Comparison of ENCODE assay signal across 19 cellular contexts in the genomic region with DNA sequence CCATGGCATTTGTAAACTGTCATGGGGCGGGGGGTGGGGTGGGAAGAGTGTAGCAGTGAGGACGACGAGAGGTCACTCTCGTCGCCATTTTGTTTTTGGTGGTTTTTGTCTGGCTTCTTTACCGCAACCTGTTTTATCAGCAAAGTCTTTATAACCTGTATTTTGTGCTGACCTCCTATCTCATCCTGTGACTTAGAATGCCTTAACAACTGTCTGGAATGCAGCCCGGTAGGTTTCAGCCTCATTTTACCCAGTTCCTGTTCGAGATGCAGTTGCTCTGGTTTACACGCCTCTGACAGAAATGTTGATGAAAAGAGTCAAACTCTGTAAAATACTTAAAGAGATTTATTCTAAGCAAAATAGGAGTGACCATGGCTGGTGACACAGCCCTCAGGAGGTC.
"Had no signal": no experiment of that assay in that cellular context is flagged by ENCODE, and none has a peak within 500 bp of the region (broad histone marks: within the 10 kb centered on the region; RNA-seq: fewer than 3 reads in every experiment).

No MANE protein-coding gene starts in this region.

- H3K4me3 ChIP-seq: esophagus squamous epithelium, lower lobe of right lung, upper lobe of left lung had no signal

- H3K36me3 ChIP-seq: esophagus squamous epithelium, lower lobe of right lung, neutrophil, upper lobe of left lung had no signal

- H3K9me3 ChIP-seq: esophagus squamous epithelium, lower lobe of right lung, neutrophil, upper lobe of left lung had no signal

- H3K27me3 ChIP-seq: esophagus squamous epithelium, neutrophil, upper lobe of left lung had no signal

- DNase-seq: activated B cell treated with CpG ODN at 0.5 μM for 24 hours; activated CD4-positive, alpha-beta T cell treated with anti-CD3 and anti-CD28 coated beads for 48 hours; activated CD8-positive, alpha-beta memory T cell treated with anti-CD3 and anti-CD28 coated beads, Interleukin-2, amount 50 U/mL, for 48 hours; activated gamma-delta T cell; activated T-cell treated with anti-CD3 and anti-CD28 coated beads, Interleukin-2, amount 50 U/mL, for 72 hours; amniotic stem cell; caudate nucleus; esophagus squamous epithelium; left cardiac atrium; lower lobe of right lung; naive B cell; retina; stimulated activated CD4-positive, alpha-beta T cell treated with anti-CD3 and anti-CD28 coated beads, Interleukin-2, amount 100 ng/mL, for 48 hours; stimulated activated naive CD4-positive, alpha-beta T cell; substantia nigra; upper lobe of left lung had no signal

- H3K4me1 ChIP-seq: esophagus squamous epithelium, lower lobe of right lung, parathyroid adenoma, upper lobe of left lung had no signal

- ATAC-seq: activated naive CD4-positive, alpha-beta T cell treated with anti-CD3 and anti-CD28 coated beads, Interleukin-2, amount 50 U/mL, for 72 hours; activated T-cell treated with anti-CD3 and anti-CD28 coated beads, Interleukin-2, amount 50 U/mL, for 72 hours; left cardiac atrium; lower lobe of right lung had no signal

- H3K9ac ChIP-seq: parathyroid adenoma had no signal

- H3K27ac ChIP-seq: esophagus squamous epithelium, lower lobe of right lung, neutrophil, parathyroid adenoma, upper lobe of left lung had no signal
